2 cellular contexts compared by ENCODE assay signal in the genomic region with DNA sequence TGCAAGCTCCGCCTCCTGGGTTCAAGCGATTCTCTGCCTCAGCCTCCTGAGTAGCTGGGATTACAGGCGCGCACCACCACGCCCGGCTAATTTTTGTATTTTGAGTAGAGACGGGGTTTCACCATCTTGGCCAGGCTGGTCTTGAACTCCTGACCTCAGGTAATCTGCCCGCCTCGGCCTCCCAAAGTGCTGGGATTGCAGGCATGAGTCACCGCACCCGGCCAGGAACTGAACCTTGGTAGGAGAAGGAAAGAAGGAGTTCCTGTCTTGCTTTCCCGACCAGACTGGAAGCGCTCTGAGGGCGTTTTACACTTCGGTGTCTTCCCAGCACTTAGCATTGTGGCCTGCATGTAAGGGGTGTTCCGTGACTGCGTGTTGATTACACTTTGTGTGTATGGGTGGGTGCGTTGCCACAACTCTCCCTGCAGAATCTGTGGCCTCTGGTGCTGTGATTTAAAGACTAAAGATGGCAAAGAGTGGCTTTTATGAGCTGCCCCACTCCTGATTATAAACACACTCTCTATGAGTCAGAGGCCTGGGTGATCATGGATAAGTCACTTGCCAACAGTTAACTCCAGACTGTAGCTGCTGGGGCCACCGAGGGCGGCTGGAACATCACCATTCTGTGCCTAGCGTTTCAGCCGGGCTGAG.
TF ChIP-seq lines count a peak whose summit lies in the region.
"Not testable (repeated sequence)": the region's sequence is repeated elsewhere in the genome, so short reads cannot be mapped to it uniquely, and the experiment has no call there.

No MANE protein-coding gene starts in this region.

TF ChIP-seq in A549, 52 proteins besides CTCF, POLR2A, EP300 and RAD21:
- peak; percentile 12 for TF ChIP-seq ZFP36 (IDR thresholded peaks at IDR 0.05; ENCODE audit: borderline replicate concordance, partially characterized antibody)
- not testable (repeated sequence) for TF ChIP-seq FOSL2 (IDR thresholded peaks at IDR 0.05)
- peak; percentile 66; the same call in 1 of the 2 replicates for TF ChIP-seq FOSL2 (CRISPR knock-in tag; IDR thresholded peaks at IDR 0.05)
- peak; percentile 58; the same call in 1 of the 2 replicates for TF ChIP-seq HOXB13 (CRISPR knock-in tag; IDR thresholded peaks at IDR 0.05; ENCODE audit: low read depth)
- TF ChIP-seq JUNB (IDR thresholded peaks at IDR 0.05): peak; percentile 63
- 0 out of 4 replicates have a peak, but pooled peaks of 1 of the 2 experiments have one; percentile 22 for TF ChIP-seq CEBPB (IDR thresholded peaks at IDR 0.05)
- TF ChIP-seq, protein P1, sequence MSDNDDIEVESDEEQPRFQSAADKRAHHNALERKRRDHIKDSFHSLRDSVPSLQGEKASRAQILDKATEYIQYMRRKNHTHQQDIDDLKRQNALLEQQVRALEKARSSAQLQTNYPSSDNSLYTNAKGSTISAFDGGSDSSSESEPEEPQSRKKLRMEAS (IDR thresholded peaks at IDR 0.05): peak; percentile 57
- 0 out of 2 replicates have a peak, but pooled peaks have one; percentile 24 for TF ChIP-seq GATA3 (IDR thresholded peaks at IDR 0.05; ENCODE audit: borderline replicate concordance)

TF ChIP-seq in SK-N-SH, 30 proteins besides CTCF, POLR2A, EP300 and RAD21:
- TF ChIP-seq TCF12 (IDR thresholded peaks at IDR 0.05) (peak; percentile 39; the same call in 1 of the 2 replicates), FOSL2 (IDR thresholded peaks at IDR 0.05; ENCODE audit: borderline replicate concordance, low read depth) (peak; percentile 58; the same call in 1 of the 2 replicates)
